In genomic region chr1:87513270-87513669, GRCh38 we compare ENCODE assay signal across 23 cellular contexts.
DNase-seq lines count a peak whose midpoint lies in the region; ATAC-seq, FAIRE-seq and TF ChIP-seq lines count a peak whose summit lies in the region.
"Had no signal": no experiment of that assay in that cellular context is flagged by ENCODE, and none has a peak within 500 bp of the region (broad histone marks: within the 10 kb centered on the region; RNA-seq: fewer than 3 reads in every experiment).

No MANE protein-coding gene starts in this region.

- H3K27me3 ChIP-seq in HepG2 (ENCODE audit: control insufficient read depth in 1 of 2, insufficient read depth in 2 of 2, low read length in 2 of 2), result no peaks in the 10 kb centered on the region
- no peaks in the 10 kb centered on the region for H3K27me3 ChIP-seq in right lobe of liver
- H3K27me3 ChIP-seq: upper lobe of right lung had no signal

- H3K9me3 ChIP-seq in HepG2 (ENCODE audit: low read length) (no peaks in the 10 kb centered on the region), right lobe of liver (no peaks in the 10 kb centered on the region)
- H3K9me3 ChIP-seq: upper lobe of right lung had no signal

- H2AFZ ChIP-seq in HepG2 (ENCODE audit: low read length), result no peak overlapping the region

- TF ChIP-seq EP300 in HepG2 (IDR thresholded peaks at IDR 0.05; ENCODE audit: low read depth in 2 of 2, low read length in 2 of 2) (no peak), HepG2 (CRISPR knock-in tag; IDR thresholded peaks at IDR 0.05; ENCODE audit: borderline replicate concordance) (no peak)

- H3K4me1 ChIP-seq in HepG2 (ENCODE audit: insufficient read depth, low read length) (no peaks in the 10 kb centered on the region), right lobe of liver (no peaks in the 10 kb centered on the region)

- FAIRE-seq in HepG2 (lab: Jason Lieb, UNC), result no peak
- FAIRE-seq: TTC549 had no signal

- no peaks in the 10 kb centered on the region for H3K79me2 ChIP-seq in HepG2 (ENCODE audit: insufficient read depth, low read length)

- H3K4me2 ChIP-seq in HepG2 (ENCODE audit: low read depth, low read length), result no peak overlapping the region

- no peaks in the 10 kb centered on the region for H4K20me1 ChIP-seq in HepG2 (ENCODE audit: insufficient read depth, low read length)

- no peak for ATAC-seq in HepG2
- ATAC-seq in right lobe of liver, result no peak
- ATAC-seq in HG02571 (IDR thresholded peaks at IDR 0.05; ENCODE audit: unreplicated experiment), result no peak
- ATAC-seq in GM21447 (IDR thresholded peaks at IDR 0.05; ENCODE audit: unreplicated experiment), result no peak
- ATAC-seq: stimulated activated naive CD8-positive, alpha-beta T cell treated with anti-CD3 and anti-CD28 coated beads, Interleukin-15, Interleukin-2, amounts not matched to agents 100 U/mL and 50 U/mL, for 24 hours; upper lobe of right lung had no signal

- POLR2A ChIA-PET in HepG2 (lab: Yijun Ruan, JAX), result no interaction called here

- in situ Hi-C loops in HepG2 (cut with HindIII; ENCODE audit: extremely low pct_ligation_motif_present, low pct_unique_long_range_greater_than_20kb), result no loop called here

- no peak overlapping the region for H3K9ac ChIP-seq in HepG2 (ENCODE audit: insufficient read depth, low read depth, low read length)

- no peak for DNase-seq in HepG2 (ENCODE audit: low spot score)
- no peak for DNase-seq in right lobe of liver
- peak; percentile 4 for DNase-seq in SW480 (ENCODE audit: low spot score)
- peak; percentile 57 for DNase-seq in iPS-NIHi7 (ENCODE audit: extremely low spot score)
- DNase-seq in islet precursor cell, result no peak
- no peak for DNase-seq in NCI-H2081 (lab: John Stamatoyannopoulos, UW)
- DNase-seq: ACHN; activated CD4-positive, alpha-beta T cell treated with anti-CD3 and anti-CD28 coated beads, Interleukin-2, amount 10 ng/mL, durations not matched to agents 7 days and 5 days; activated naive CD8-positive, alpha-beta T cell treated with anti-CD3 and anti-CD28 coated beads for 36 hours; activated T-cell treated with anti-CD3 and anti-CD28 coated beads, Interleukin-2, amount 50 U/mL, for 24 hours; CD8-positive, alpha-beta memory T cell; foreskin fibroblast; GOT3; mammary epithelial cell; NCI-H1417; NCI-H524 treated with DMSO at 0.1 percent for 48 hours; stimulated activated CD4-positive, alpha-beta T cell treated with anti-CD3 and anti-CD28 coated beads, Interleukin-15, amount 100 ng/mL, for 24 hours; stimulated activated naive CD8-positive, alpha-beta T cell treated with anti-CD3 and anti-CD28 coated beads, Interleukin-15, Interleukin-2, amounts not matched to agents 100 U/mL and 50 U/mL, for 24 hours; upper lobe of right lung had no signal

- WGBS in HepG2 (ENCODE audit: low lambda C conversion rate), result 13% methylated on average over 3 of the region's 3 CpGs
- 44% methylated on average over 3 of the region's 3 CpGs for WGBS in right lobe of liver (ENCODE audit: insufficient coverage, low coverage, low lambda C conversion rate, missing lambda C conversion rate)

- H3K4me3 ChIP-seq in HepG2 (replicated peaks in 1 of 3; ENCODE audit: insufficient read depth in 1 of 3, low read depth in 2 of 3, low read length in 3 of 3) (no peak overlapping the region), right lobe of liver (no peak overlapping the region)
- H3K4me3 ChIP-seq: SK-N-MC, upper lobe of right lung had no signal

- H3K27ac ChIP-seq in HepG2 (ENCODE audit: extremely low read length, insufficient read depth, low read length), result no peak overlapping the region
- no peak overlapping the region for H3K27ac ChIP-seq in right lobe of liver
- H3K27ac ChIP-seq: SK-N-MC, upper lobe of right lung had no signal

- no TSS peak for BruUV-seq in HepG2 (replicated peaks; lab: Mats Ljungman, UMichigan)

- intact Hi-C loops in HepG2 (cut with micrococcal nuclease; ENCODE audit: unreplicated experiment) (no loop called here), right lobe of liver (cut with DNase I) (no loop called here)

- no peak for TF ChIP-seq RAD21 in HepG2 (CRISPR knock-in tag; IDR thresholded peaks at IDR 0.05)

- no peaks in the 10 kb centered on the region for H3K36me3 ChIP-seq in HepG2 (replicated peaks in 1 of 2; ENCODE audit: control insufficient read depth in 1 of 2, insufficient read depth in 2 of 2, low read length in 2 of 2)
- no peaks in the 10 kb centered on the region for H3K36me3 ChIP-seq in right lobe of liver
- H3K36me3 ChIP-seq: upper lobe of right lung had no signal

- TF ChIP-seq CTCF in HepG2 (CRISPR knock-in tag; IDR thresholded peaks at IDR 0.05) (no peak), right lobe of liver (IDR thresholded peaks at IDR 0.05) (no peak)

- no peak for TF ChIP-seq POLR2A in HepG2 (IDR thresholded peaks at IDR 0.05; ENCODE audit: insufficient read depth in 1 of 2, low read depth in 2 of 2, low read length in 2 of 2)
- TF ChIP-seq POLR2A in right lobe of liver (IDR thresholded peaks at IDR 0.05), result no peak

- CTCF ChIA-PET in HepG2 (lab: Yijun Ruan, JAX; ENCODE audit: low intra/inter-chr PET ratio, low total read pairs), result no interaction called here

TF ChIP-seq in HepG2, 621 proteins besides CTCF, POLR2A, EP300 and RAD21:
- 0 out of 2 replicates have a peak, but pooled peaks have one; percentile 4 for TF ChIP-seq ATF7 (IDR thresholded peaks at IDR 0.05)
- TF ChIP-seq ATF7 (CRISPR knock-in tag; IDR thresholded peaks at IDR 0.05), result no peak
- TF ChIP-seq ARID5B (CRISPR knock-in tag; IDR thresholded peaks at IDR 0.05), result no peak
TF ChIP-seq in HepG2: peak in this region for 1.

Comparison
In these comparisons a context has a peak if more than half of its experiments do, and no peak if none do; other contexts are left out.
1. DNase-seq: peak in SW480 (single experiment) and iPS-NIHi7 (single experiment); none in HepG2 (single experiment), right lobe of liver (0 of 3), islet precursor cell (single experiment) and NCI-H2081 (0 of 2).